10 cellular contexts compared by ENCODE assay signal in genomic region chr19:41646589-41647204, GRCh38. TPM values are rescaled to one million over a fixed set of nuclear protein-coding genes. Genes with fewer than 3 reads are reported as not detected.
DNase-seq lines count a peak whose midpoint lies in the region; ATAC-seq and TF ChIP-seq lines count a peak whose summit lies in the region.
"Had no signal": no experiment of that assay in that cellular context is flagged by ENCODE, and none has a peak within 500 bp of the region (broad histone marks: within the 10 kb centered on the region; RNA-seq: fewer than 3 reads in every experiment).

No MANE protein-coding gene starts in this region.

- no peak overlapping the region for H3K27ac ChIP-seq in testis

- TF ChIP-seq POLR2A in testis (IDR thresholded peaks at IDR 0.05) = no peak

- no peaks in the 10 kb centered on the region for H3K36me3 ChIP-seq in testis (ENCODE audit: low read depth, missing control alignments)

- intact Hi-C loops in testis (cut with DNase I; ENCODE audit: low total_unique reads) (no loop called here), posterior cingulate gyrus (cut with DNase I) (no loop called here)

- DNase-seq in activated gamma-delta T cell treated with Interleukin-2 at 50 U/mL for 16 hours (peak; percentile 32), activated gamma-delta T cell (lab: John Stamatoyannopoulos, UW) (no peak), fibroblast of villous mesenchyme (ENCODE audit: low read depth) (no peak), testis (peak; percentile 28), DMS79 (lab: John Stamatoyannopoulos, UW) (no peak), posterior cingulate gyrus (no peak)
- DNase-seq in activated CD4-positive, alpha-beta T cell treated with anti-CD3 and anti-CD28 coated beads, Interleukin-2, amount 50 U/mL, for 4 hours = peak; percentile 13 to 29

- H3K9me3 ChIP-seq in testis = no peaks in the 10 kb centered on the region

- ATAC-seq in GM21717 (IDR thresholded peaks at IDR 0.05; ENCODE audit: unreplicated experiment) = no peak

- no peaks in the 10 kb centered on the region for H3K4me1 ChIP-seq in testis

- H3K4me3 ChIP-seq in fibroblast of villous mesenchyme (ENCODE audit: low read depth, low read length) (no peak overlapping the region), testis (no peak overlapping the region)

- peak; percentile 36 for TF ChIP-seq CTCF in fibroblast of villous mesenchyme (IDR thresholded peaks at IDR 0.05; ENCODE audit: insufficient read depth, low read depth, low read length)
- TF ChIP-seq CTCF in testis (IDR thresholded peaks at IDR 0.05) = peak in 1 of 3 experiments; percentile 54

- WGBS in testis, 2 donors = 29 to 46% methylated on average over 14 of the region's 14 CpGs

- no peaks in the 10 kb centered on the region for H3K27me3 ChIP-seq in testis

RNA-seq across cellular contexts. Expression of gene CEACAM4, which starts 19.8 kb away (rescaled TPM):
- not detected in 2 replicates for total RNA-seq in fibroblast of villous mesenchyme
- total RNA-seq in testis = 1 to 10 TPM in 1 of 2 donors, not detected in 1; 1.7 TPM
- polyA plus RNA-seq in testis (ENCODE audit: insufficient read depth, low read depth, low replicate concordance) = 0.47 TPM
- total RNA-seq: RPMI7951 had no signal

RNA-seq across cellular contexts. Expression of gene CEACAM7, which starts 41.4 kb away (rescaled TPM):
- total RNA-seq in fibroblast of villous mesenchyme (not detected in 2 replicates), testis (under 1 TPM; 0.19 to 0.39 TPM)
- polyA plus RNA-seq in testis (ENCODE audit: insufficient read depth, low read depth, low replicate concordance) = not detected
- total RNA-seq: liver, RPMI7951 had no signal

Comparison
In these comparisons a context has a peak if more than half of its experiments do, and no peak if none do; other contexts are left out.
1. DNase-seq: peak in activated gamma-delta T cell treated with Interleukin-2 at 50 U/mL for 16 hours (single experiment), activated CD4-positive, alpha-beta T cell treated with anti-CD3 and anti-CD28 coated beads, Interleukin-2, amount 50 U/mL, for 4 hours (2 of 2) and testis (single experiment); none in activated gamma-delta T cell (single experiment), fibroblast of villous mesenchyme (single experiment), DMS79 (single experiment) and posterior cingulate gyrus (0 of 10).